8 cellular contexts compared by ENCODE assay signal in the genomic region with DNA sequence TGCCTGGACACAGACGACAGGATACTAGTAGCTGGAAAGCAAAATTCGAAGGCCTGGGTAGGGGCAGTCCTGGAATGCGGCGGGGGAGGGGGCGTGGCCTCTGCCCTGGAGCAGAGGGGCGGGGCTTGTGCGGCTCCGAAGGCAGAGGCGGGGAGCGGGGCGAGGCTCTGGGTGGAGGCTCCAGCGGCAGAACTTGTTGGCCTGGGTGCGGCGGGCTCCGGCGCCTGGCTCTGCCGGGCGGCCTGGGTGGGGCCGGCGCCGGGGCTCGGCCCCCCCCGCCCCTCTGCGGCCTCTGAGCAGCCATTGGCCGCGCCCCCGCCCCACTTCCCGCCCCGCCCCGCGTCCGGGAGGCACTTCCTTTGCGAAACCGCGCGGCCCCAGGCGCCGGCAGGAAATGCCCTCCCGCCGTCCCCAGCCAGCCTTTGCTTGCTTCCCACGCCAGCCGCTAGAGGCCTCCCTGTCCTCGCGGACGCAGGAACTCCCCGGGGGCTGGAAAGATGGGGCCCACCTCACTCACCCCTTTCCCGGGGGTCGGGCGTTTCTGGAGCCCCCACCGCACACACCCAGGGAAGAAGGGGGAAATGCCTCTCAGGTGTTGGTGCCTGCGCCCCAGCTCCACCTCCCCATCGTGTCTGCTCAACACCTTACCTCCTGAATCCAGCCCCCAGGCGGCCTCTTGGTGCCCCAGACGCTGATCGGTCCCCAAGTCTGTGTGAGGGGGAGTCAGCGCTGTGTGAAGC. TPM values are rescaled to one million over a fixed set of nuclear protein-coding genes. Genes with fewer than 3 reads are reported as not detected.
DNase-seq lines count a peak whose midpoint lies in the region; ATAC-seq, FAIRE-seq and TF ChIP-seq lines count a peak whose summit lies in the region.

No MANE protein-coding gene starts in this region.

- H3K9me3 Mint-ChIP-seq in activated T-helper 17 cell treated with anti-CD3 and anti-CD28 coated beads, Interleukin-2, amount 50 U/mL, for 72 hours, result no peaks in the 10 kb centered on the region
- H3K9me3 Mint-ChIP-seq in natural killer cell treated with Interleukin-12 subunit alpha and Interleukin-12 subunit beta and Interleukin-15 and Interleukin-18, amount 100 ng/mL, for 72 hours, result no peaks in the 10 kb centered on the region

- H3K36me3 Mint-ChIP-seq in activated T-helper 17 cell treated with anti-CD3 and anti-CD28 coated beads, Interleukin-2, amount 50 U/mL, for 72 hours (ENCODE audit: low read depth), result peaks cover 50% of the 10 kb centered on the region
- H3K36me3 Mint-ChIP-seq in natural killer cell treated with Interleukin-12 subunit alpha and Interleukin-12 subunit beta and Interleukin-15 and Interleukin-18, amount 100 ng/mL, for 72 hours, result no peaks in the 10 kb centered on the region

- FAIRE-seq in H54 (lab: Jason Lieb, UNC), result no peak

- peaks cover 3% of the 10 kb centered on the region; the same call in 1 of the 2 replicates for H3K36me3 ChIP-seq in ES-I3 (ENCODE audit: insufficient read depth, low read length)

- peak overlapping the region; percentile 47 for H3K4me3 ChIP-seq in LNCaP clone FGC (ENCODE audit: low read depth, low read length)
- H3K4me3 ChIP-seq in fibroblast of mammary gland (ENCODE audit: control insufficient read depth, low read depth, low read length), result peak overlapping the region; percentile 49

- H3K27me3 Mint-ChIP-seq in activated T-helper 17 cell treated with anti-CD3 and anti-CD28 coated beads, Interleukin-2, amount 50 U/mL, for 72 hours, result no peaks in the 10 kb centered on the region
- no peaks in the 10 kb centered on the region for H3K27me3 Mint-ChIP-seq in natural killer cell treated with Interleukin-12 subunit alpha and Interleukin-12 subunit beta and Interleukin-15 and Interleukin-18, amount 100 ng/mL, for 72 hours

- TF ChIP-seq CTCF in LNCaP clone FGC (IDR thresholded peaks at IDR 0.05; ENCODE audit: control insufficient read depth, extremely low read depth, insufficient read depth) (peak; percentile 92), fibroblast of mammary gland (conservative IDR thresholded peaks at IDR 0.05; ENCODE audit: control insufficient read depth, insufficient read depth, low read depth, low read length) (peak; percentile 67)

- H3K4me1 Mint-ChIP-seq in activated T-helper 17 cell treated with anti-CD3 and anti-CD28 coated beads, Interleukin-2, amount 50 U/mL, for 72 hours, result peaks cover 16% of the 10 kb centered on the region
- peaks cover 44 to 45% of the 10 kb centered on the region in 2 donors for H3K4me1 Mint-ChIP-seq in natural killer cell treated with Interleukin-12 subunit alpha and Interleukin-12 subunit beta and Interleukin-15 and Interleukin-18, amount 100 ng/mL, for 72 hours (ENCODE audit: low read depth in 2 of 2)

- H3K27ac Mint-ChIP-seq in activated T-helper 17 cell treated with anti-CD3 and anti-CD28 coated beads, Interleukin-2, amount 50 U/mL, for 72 hours, result peak overlapping the region; percentile 91
- H3K27ac Mint-ChIP-seq in natural killer cell treated with Interleukin-12 subunit alpha and Interleukin-12 subunit beta and Interleukin-15 and Interleukin-18, amount 100 ng/mL, for 72 hours, result peak overlapping the region; percentile 90 to 91

- peak overlapping the region; percentile 73 for H3K9ac ChIP-seq in ES-I3 (ENCODE audit: low read depth, low read length)

- ATAC-seq in activated T-helper 17 cell treated with anti-CD3 and anti-CD28 coated beads, Interleukin-2, amount 50 U/mL, for 72 hours (replicated peaks), result peak; percentile 89
- ATAC-seq in natural killer cell treated with Interleukin-12 subunit alpha and Interleukin-12 subunit beta and Interleukin-15 and Interleukin-18, amount 100 ng/mL, for 72 hours, result peak; percentile 95

- peak overlapping the region; percentile 87 for H3K4me3 Mint-ChIP-seq in activated T-helper 17 cell treated with anti-CD3 and anti-CD28 coated beads, Interleukin-2, amount 50 U/mL, for 72 hours
- peak overlapping the region; percentile 93 for H3K4me3 Mint-ChIP-seq in natural killer cell treated with Interleukin-12 subunit alpha and Interleukin-12 subunit beta and Interleukin-15 and Interleukin-18, amount 100 ng/mL, for 72 hours

- H3K9me3 ChIP-seq in ES-I3 (ENCODE audit: control insufficient read depth, insufficient read depth, low read length), result no peaks in the 10 kb centered on the region

- peak; percentile 95 for DNase-seq in H54 (ENCODE audit: insufficient read length, low spot score)
- DNase-seq in LNCaP clone FGC (ENCODE audit: low read depth), result peak; percentile 66
- DNase-seq in RPMI7951 (ENCODE audit: low read depth), result peak; percentile 95
- peak; percentile 91 for DNase-seq in fibroblast of mammary gland (ENCODE audit: low read depth)
- peak; percentile 97 for DNase-seq in natural killer cell treated with Interleukin-12 subunit alpha and Interleukin-12 subunit beta and Interleukin-15 and Interleukin-18, amount 100 ng/mL, for 72 hours (ENCODE audit: low spot score)
- peak; percentile 91 for DNase-seq in stimulated activated naive CD4-positive, alpha-beta T cell treated with Interleukin-2 at 50 U/mL for 16 hours (lab: John Stamatoyannopoulos, UW)

- peak; percentile 30 for TF ChIP-seq POLR2A in H54 (IDR thresholded peaks at IDR 0.05; ENCODE audit: low read depth, low read length)

- H3K4me1 ChIP-seq in ES-I3 (ENCODE audit: insufficient read depth, low read length), result peaks cover 14% of the 10 kb centered on the region

RNA-seq across cellular contexts. Expression of a gene that starts 6.7 kb away (rescaled TPM):
- 62.4 and 87.2 TPM in 2 replicates for total RNA-seq in RPMI7951 (2014; rRNA removed; shearing (Covaris generic))
- total RNA-seq in activated T-helper 17 cell treated with anti-CD3 and anti-CD28 coated beads, Interleukin-2, amount 50 U/mL, for 72 hours, result 100 to 1,000 TPM; 126 to 197 TPM
- total RNA-seq in natural killer cell treated with Interleukin-12 subunit alpha and Interleukin-12 subunit beta and Interleukin-15 and Interleukin-18, amount 100 ng/mL, for 72 hours, result 100 to 1,000 TPM in 1 of 2 donors, 10 to 100 TPM in 1; 92.5 to 106 TPM

RNA-seq across cellular contexts. Expression of a gene that starts 12.5 kb away (rescaled TPM):
- total RNA-seq in RPMI7951 (2014; rRNA removed; shearing (Covaris generic)), result not detected in 2 replicates
- under 1 TPM in 1 of 2 donors, not detected in 1; 0.34 TPM for total RNA-seq in activated T-helper 17 cell treated with anti-CD3 and anti-CD28 coated beads, Interleukin-2, amount 50 U/mL, for 72 hours
- under 1 TPM in 1 of 2 donors, not detected in 1; 0.10 TPM for total RNA-seq in natural killer cell treated with Interleukin-12 subunit alpha and Interleukin-12 subunit beta and Interleukin-15 and Interleukin-18, amount 100 ng/mL, for 72 hours

RNA-seq across cellular contexts. Expression of a gene that starts 24.3 kb away (rescaled TPM):
- total RNA-seq in RPMI7951 (2014; rRNA removed; shearing (Covaris generic)), result under 0.01 and 0.10 TPM in 2 replicates
- under 1 TPM; 0.09 to 0.19 TPM for total RNA-seq in activated T-helper 17 cell treated with anti-CD3 and anti-CD28 coated beads, Interleukin-2, amount 50 U/mL, for 72 hours
- total RNA-seq in natural killer cell treated with Interleukin-12 subunit alpha and Interleukin-12 subunit beta and Interleukin-15 and Interleukin-18, amount 100 ng/mL, for 72 hours, result under 1 TPM in 1 of 2 donors, not detected in 1; 0.11 TPM

RNA-seq across cellular contexts. Expression of a gene that starts 49.7 kb away (rescaled TPM):
- total RNA-seq in RPMI7951 (2014; rRNA removed; shearing (Covaris generic)), result not detected in 2 replicates
- not detected for total RNA-seq in activated T-helper 17 cell treated with anti-CD3 and anti-CD28 coated beads, Interleukin-2, amount 50 U/mL, for 72 hours
- total RNA-seq in natural killer cell treated with Interleukin-12 subunit alpha and Interleukin-12 subunit beta and Interleukin-15 and Interleukin-18, amount 100 ng/mL, for 72 hours, result not detected

Comparison
In these comparisons a context has a peak if more than half of its experiments do, and no peak if none do; other contexts are left out.
1. Peak in every context shown above with its lines: DNase-seq, ATAC-seq and H3K4me3 ChIP-seq.